8 cellular contexts compared by ENCODE assay signal in genomic region chr17:28041068-28041843, GRCh38. TPM values are rescaled to one million over a fixed set of nuclear protein-coding genes. Genes with fewer than 3 reads are reported as not detected.
A peak's percentile ranks its signal among the peaks of the same experiment; 100 is the strongest.
DNase-seq lines count a peak whose midpoint lies in the region; ATAC-seq and TF ChIP-seq lines count a peak whose summit lies in the region.

No MANE protein-coding gene starts in this region.

- H3K4me3 ChIP-seq in AG09309 (ENCODE audit: control insufficient read depth, low read depth, low read length): peak overlapping the region; percentile 98

- no peak for TF ChIP-seq CTCF in AG09309 (IDR thresholded peaks at IDR 0.05; ENCODE audit: control insufficient read depth, insufficient read depth, low read depth, low read length, missing control alignments)
- no peak for TF ChIP-seq CTCF in activated B cell treated with CpG ODN at 0.5 μM for 24 hours (IDR thresholded peaks at IDR 0.05)

- H3K4me3 Mint-ChIP-seq in activated B cell treated with CpG ODN at 0.5 μM for 24 hours: peak overlapping the region; percentile 86
- peak overlapping the region; percentile 82 to 90 (median 85) for H3K4me3 Mint-ChIP-seq in immature natural killer cell

- POLR2A ChIA-PET in activated B cell treated with CpG ODN at 0.5 μM for 24 hours (lab: Charles Lee): interaction anchor here (0.6 to 1.6 kb wide), 18 partner anchors 11 to 510 kb away, joined by 3 to 14 read pairs (median 4); partner anchors contain the start of genes IFT20, LYRM9 and TNFAIP1

- ATAC-seq in GM19023 (IDR thresholded peaks at IDR 0.05; ENCODE audit: unreplicated experiment): peak; percentile 95
- peak; percentile 89 for ATAC-seq in HG03196 (IDR thresholded peaks at IDR 0.05; ENCODE audit: unreplicated experiment)
- peak; percentile 92 for ATAC-seq in activated B cell treated with CpG ODN at 0.5 μM for 24 hours (ENCODE audit: low read depth)

- intact Hi-C loops in activated B cell treated with CpG ODN at 0.5 μM for 24 hours (cut with micrococcal nuclease): loop anchor here (1.0 to 10.0 kb wide), 6 partner anchors 54 to 409 kb away; partner anchors contain the start of genes IFT20, LGALS9, LYRM9 and TMEM97

- DNase-seq in AG09309 (ENCODE audit: low read depth) (peak; percentile 99), NCI-H226 (peak; percentile 97), activated B cell treated with CpG ODN at 0.5 μM for 24 hours (peak; percentile 97), immature natural killer cell (peak; percentile 100), smooth muscle cell of the brain vasculature (ENCODE audit: low read depth, low spot score) (peak; percentile 98)
- peak; percentile 99 for DNase-seq in central memory CD4-positive, alpha-beta T cell

- peaks cover 7% of the 10 kb centered on the region for H3K9me3 Mint-ChIP-seq in activated B cell treated with CpG ODN at 0.5 μM for 24 hours
- no peaks in the 10 kb centered on the region for H3K9me3 Mint-ChIP-seq in immature natural killer cell

- H3K36me3 Mint-ChIP-seq in activated B cell treated with CpG ODN at 0.5 μM for 24 hours (ENCODE audit: low read depth) (peaks cover 3% of the 10 kb centered on the region), immature natural killer cell (no peaks in the 10 kb centered on the region)

- H3K27ac Mint-ChIP-seq in activated B cell treated with CpG ODN at 0.5 μM for 24 hours (peak overlapping the region; percentile 91), immature natural killer cell (peak overlapping the region; percentile 87 to 92 (median 88))

- H3K27me3 Mint-ChIP-seq in activated B cell treated with CpG ODN at 0.5 μM for 24 hours: peaks cover 2% of the 10 kb centered on the region
- H3K27me3 Mint-ChIP-seq in immature natural killer cell (ENCODE audit: low read depth in 3 of 3): peaks cover 5 to 10% (median 9%) of the 10 kb centered on the region in 3 donors

- H3K4me1 Mint-ChIP-seq in activated B cell treated with CpG ODN at 0.5 μM for 24 hours: peaks cover 53% of the 10 kb centered on the region
- peaks cover 57 to 59% of the 10 kb centered on the region in 2 donors for H3K4me1 Mint-ChIP-seq in immature natural killer cell

- CTCF ChIA-PET in activated B cell treated with CpG ODN at 0.5 μM for 24 hours (lab: Charles Lee): no interaction called here

RNA-seq across cellular contexts. Expression of gene NLK, which starts 1.2 kb away (rescaled TPM):
- total RNA-seq in activated B cell treated with CpG ODN at 0.5 μM for 24 hours: 19.4 and 24.6 TPM in 2 replicates
- polyA plus RNA-seq in immature natural killer cell: 1 to 10 TPM in 2 of 3 donors, under 1 TPM in 1; 0.06 to 2.8 (median 2.3) TPM

Comparison
In these comparisons a context has a peak if more than half of its experiments do, and no peak if none do; other contexts are left out.
1. Peak in every context shown above with its lines: DNase-seq, ATAC-seq and H3K4me3 ChIP-seq.